Comparison of ENCODE assay signal across 1 cellular context in the genomic region with DNA sequence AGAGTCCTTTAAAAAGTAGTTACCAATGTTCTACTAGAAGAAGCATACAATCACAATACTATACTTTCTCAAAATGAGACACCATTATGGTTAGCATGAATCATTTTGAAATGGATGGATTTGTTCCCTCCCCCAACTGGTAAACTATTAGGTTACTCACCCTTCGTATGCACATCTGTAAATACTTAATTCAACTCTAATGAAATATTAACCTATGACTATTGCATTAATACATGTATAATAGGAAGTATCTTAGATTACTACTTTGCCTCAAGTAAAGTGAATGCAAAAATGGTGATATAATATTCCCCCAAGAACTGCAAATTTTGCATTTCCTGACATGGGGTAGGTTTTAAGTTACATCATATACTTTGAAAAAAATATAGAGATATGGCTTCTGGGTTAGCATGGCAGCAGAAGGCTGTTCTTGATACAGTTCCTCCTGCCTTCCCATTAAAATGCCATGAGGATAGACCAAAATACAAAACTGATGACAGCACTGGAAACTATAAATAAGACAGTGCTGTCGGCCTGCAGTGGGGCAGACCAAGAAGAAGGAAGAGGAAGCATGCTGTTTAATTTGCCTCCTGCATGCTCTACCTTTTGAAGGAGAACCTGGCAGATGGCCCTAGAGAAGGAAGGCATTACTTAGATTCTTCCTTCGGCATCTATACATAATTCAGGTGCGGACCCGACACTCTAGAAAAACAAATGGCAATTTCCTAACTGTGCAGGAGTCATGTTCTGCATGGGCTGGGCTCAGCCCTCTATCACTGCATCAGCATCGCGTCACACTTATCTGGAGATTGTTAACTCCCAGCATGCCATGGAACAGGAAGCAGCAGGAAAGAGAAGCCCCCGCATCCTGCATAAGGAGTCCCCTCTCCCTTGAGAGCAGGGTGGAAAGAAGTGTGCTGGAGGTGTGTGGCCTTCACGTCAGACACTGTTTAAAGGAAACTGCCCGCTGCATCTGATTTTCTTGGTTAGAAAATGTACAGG.
TF ChIP-seq lines count a peak whose summit lies in the region.

No MANE protein-coding gene starts in this region.

TF ChIP-seq in HEK293, 187 proteins besides CTCF, POLR2A, EP300 and RAD21:
- TF ChIP-seq, protein P1, sequence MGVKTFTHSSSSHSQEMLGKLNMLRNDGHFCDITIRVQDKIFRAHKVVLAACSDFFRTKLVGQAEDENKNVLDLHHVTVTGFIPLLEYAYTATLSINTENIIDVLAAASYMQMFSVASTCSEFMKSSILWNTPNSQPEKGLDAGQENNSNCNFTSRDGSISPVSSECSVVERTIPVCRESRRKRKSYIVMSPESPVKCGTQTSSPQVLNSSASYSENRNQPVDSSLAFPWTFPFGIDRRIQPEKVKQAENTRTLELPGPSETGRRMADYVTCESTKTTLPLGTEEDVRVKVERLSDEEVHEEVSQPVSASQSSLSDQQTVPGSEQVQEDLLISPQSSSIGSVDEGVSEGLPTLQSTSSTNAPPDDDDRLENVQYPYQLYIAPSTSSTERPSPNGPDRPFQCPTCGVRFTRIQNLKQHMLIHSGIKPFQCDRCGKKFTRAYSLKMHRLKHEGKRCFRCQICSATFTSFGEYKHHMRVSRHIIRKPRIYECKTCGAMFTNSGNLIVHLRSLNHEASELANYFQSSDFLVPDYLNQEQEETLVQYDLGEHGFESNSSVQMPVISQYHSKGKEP (tag by site-specific recombination; IDR thresholded peaks at IDR 0.05), result 0 out of 2 replicates have a peak, but pooled peaks have one; percentile 7
- peak; percentile 86 for TF ChIP-seq ZNF677 (tag by site-specific recombination; IDR thresholded peaks at IDR 0.05)
- TF ChIP-seq, protein P2, sequence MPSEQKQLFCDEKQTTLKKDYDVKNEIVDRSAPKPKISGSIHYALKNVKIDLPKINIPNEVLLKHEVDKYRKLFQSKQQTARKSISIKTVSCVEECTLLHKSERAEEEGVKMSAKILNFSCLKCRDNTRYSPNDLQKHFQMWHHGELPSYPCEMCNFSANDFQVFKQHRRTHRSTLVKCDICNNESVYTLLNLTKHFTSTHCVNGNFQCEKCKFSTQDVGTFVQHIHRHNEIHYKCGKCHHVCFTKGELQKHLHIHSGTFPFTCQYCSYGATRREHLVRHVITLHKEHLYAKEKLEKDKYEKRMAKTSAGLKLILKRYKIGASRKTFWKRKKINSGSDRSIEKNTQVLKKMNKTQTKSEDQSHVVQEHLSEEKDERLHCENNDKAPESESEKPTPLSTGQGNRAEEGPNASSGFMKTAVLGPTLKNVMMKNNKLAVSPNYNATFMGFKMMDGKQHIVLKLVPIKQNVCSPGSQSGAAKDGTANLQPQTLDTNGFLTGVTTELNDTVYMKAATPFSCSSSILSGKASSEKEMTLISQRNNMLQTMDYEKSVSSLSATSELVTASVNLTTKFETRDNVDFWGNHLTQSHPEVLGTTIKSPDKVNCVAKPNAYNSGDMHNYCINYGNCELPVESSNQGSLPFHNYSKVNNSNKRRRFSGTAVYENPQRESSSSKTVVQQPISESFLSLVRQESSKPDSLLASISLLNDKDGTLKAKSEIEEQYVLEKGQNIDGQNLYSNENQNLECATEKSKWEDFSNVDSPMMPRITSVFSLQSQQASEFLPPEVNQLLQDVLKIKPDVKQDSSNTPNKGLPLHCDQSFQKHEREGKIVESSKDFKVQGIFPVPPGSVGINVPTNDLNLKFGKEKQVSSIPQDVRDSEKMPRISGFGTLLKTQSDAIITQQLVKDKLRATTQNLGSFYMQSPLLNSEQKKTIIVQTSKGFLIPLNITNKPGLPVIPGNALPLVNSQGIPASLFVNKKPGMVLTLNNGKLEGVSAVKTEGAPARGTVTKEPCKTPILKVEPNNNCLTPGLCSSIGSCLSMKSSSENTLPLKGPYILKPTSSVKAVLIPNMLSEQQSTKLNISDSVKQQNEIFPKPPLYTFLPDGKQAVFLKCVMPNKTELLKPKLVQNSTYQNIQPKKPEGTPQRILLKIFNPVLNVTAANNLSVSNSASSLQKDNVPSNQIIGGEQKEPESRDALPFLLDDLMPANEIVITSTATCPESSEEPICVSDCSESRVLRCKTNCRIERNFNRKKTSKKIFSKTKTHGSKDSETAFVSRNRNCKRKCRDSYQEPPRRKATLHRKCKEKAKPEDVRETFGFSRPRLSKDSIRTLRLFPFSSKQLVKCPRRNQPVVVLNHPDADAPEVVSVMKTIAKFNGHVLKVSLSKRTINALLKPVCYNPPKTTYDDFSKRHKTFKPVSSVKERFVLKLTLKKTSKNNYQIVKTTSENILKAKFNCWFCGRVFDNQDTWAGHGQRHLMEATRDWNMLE (tag by site-specific recombination; conservative IDR thresholded peaks at IDR 0.05; ENCODE audit: low read depth), result peak; percentile 43; the same call in 1 of the 2 replicates
- TF ChIP-seq, protein P3, sequence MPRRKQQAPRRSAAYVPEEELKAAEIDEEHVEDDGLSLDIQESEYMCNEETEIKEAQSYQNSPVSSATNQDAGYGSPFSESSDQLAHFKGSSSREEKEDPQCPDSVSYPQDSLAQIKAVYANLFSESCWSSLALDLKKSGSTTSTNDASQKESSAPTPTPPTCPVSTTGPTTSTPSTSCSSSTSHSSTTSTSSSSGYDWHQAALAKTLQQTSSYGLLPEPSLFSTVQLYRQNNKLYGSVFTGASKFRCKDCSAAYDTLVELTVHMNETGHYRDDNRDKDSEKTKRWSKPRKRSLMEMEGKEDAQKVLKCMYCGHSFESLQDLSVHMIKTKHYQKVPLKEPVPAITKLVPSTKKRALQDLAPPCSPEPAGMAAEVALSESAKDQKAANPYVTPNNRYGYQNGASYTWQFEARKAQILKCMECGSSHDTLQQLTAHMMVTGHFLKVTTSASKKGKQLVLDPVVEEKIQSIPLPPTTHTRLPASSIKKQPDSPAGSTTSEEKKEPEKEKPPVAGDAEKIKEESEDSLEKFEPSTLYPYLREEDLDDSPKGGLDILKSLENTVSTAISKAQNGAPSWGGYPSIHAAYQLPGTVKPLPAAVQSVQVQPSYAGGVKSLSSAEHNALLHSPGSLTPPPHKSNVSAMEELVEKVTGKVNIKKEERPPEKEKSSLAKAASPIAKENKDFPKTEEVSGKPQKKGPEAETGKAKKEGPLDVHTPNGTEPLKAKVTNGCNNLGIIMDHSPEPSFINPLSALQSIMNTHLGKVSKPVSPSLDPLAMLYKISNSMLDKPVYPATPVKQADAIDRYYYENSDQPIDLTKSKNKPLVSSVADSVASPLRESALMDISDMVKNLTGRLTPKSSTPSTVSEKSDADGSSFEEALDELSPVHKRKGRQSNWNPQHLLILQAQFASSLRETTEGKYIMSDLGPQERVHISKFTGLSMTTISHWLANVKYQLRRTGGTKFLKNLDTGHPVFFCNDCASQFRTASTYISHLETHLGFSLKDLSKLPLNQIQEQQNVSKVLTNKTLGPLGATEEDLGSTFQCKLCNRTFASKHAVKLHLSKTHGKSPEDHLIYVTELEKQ (tag by site-specific recombination; IDR thresholded peaks at IDR 0.05; ENCODE audit: borderline replicate concordance), result no peak
- TF ChIP-seq, protein P4, sequence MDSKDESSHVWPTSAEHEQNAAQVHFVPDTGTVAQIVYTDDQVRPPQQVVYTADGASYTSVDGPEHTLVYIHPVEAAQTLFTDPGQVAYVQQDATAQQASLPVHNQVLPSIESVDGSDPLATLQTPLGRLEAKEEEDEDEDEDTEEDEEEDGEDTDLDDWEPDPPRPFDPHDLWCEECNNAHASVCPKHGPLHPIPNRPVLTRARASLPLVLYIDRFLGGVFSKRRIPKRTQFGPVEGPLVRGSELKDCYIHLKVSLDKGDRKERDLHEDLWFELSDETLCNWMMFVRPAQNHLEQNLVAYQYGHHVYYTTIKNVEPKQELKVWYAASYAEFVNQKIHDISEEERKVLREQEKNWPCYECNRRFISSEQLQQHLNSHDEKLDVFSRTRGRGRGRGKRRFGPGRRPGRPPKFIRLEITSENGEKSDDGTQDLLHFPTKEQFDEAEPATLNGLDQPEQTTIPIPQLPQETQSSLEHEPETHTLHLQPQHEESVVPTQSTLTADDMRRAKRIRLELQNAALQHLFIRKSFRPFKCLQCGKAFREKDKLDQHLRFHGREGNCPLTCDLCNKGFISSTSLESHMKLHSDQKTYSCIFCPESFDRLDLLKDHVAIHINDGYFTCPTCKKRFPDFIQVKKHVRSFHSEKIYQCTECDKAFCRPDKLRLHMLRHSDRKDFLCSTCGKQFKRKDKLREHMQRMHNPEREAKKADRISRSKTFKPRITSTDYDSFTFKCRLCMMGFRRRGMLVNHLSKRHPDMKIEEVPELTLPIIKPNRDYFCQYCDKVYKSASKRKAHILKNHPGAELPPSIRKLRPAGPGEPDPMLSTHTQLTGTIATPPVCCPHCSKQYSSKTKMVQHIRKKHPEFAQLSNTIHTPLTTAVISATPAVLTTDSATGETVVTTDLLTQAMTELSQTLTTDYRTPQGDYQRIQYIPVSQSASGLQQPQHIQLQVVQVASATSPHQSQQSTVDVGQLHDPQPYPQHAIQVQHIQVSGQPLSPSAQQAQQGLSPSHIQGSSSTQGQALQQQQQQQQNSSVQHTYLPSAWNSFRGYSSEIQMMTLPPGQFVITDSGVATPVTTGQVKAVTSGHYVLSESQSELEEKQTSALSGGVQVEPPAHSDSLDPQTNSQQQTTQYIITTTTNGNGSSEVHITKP (tag by site-specific recombination; IDR thresholded peaks at IDR 0.05), result peak; percentile 49
- no peak for TF ChIP-seq SALL2 (tag by site-specific recombination; IDR thresholded peaks at IDR 0.05; ENCODE audit: borderline replicate concordance)
- TF ChIP-seq ZNF791 (tag by site-specific recombination; IDR thresholded peaks at IDR 0.05), result no peak
